In the genomic region with DNA sequence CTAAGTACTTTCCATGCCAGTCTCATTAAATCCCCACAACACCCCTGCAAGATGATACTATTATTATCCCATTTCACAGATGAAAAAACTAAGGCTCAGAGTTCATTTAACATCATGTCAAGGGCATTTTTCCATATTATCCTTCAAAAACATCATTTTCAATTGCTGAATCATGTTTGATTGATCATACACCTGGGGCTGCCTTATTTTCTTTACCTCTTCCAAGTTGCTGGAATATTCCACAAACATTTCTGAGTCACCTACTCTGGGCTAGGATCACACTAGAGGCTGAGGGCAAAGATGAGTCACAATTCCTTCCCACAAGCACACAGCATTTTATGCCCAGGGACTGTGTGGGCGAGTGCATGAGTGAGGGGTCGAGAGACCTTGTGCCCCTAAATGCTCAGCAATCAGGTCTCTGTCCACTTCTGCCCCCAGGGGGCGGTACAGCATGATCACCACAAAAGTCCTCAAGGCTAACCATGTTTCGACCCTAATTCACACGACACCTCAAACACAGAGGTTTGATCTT, we compare ENCODE assay signal across 8 cellular contexts. TPM values are rescaled to one million over a fixed set of nuclear protein-coding genes. Genes with fewer than 3 reads are reported as not detected.
A peak's percentile ranks its signal among the peaks of the same experiment; 100 is the strongest.
DNase-seq lines count a peak whose midpoint lies in the region; ATAC-seq and TF ChIP-seq lines count a peak whose summit lies in the region.

No MANE protein-coding gene starts in this region.

- CTCF ChIA-PET in CD8-positive, alpha-beta T cell (lab: Charles Lee), result interaction anchor here (0.8 to 11.0 kb wide), 5 partner anchors 22 to 196 kb away, joined by 3 to 353 read pairs (median 41); a partner anchor contains a TSS

- POLR2A ChIA-PET in CD8-positive, alpha-beta T cell (lab: Charles Lee), result no interaction called here

- DNase-seq in CD8-positive, alpha-beta T cell, result peak in 5 of 7 experiments; percentile 47 to 74 (median 64)
- DNase-seq in HS-5 (ENCODE audit: low read depth) (peak; percentile 69), endothelial cell (ENCODE audit: low spot score) (peak; percentile 68), retinal pigment epithelial cell (ENCODE audit: low read depth) (no peak), NCI-H128 (lab: John Stamatoyannopoulos, UW; ENCODE audit: unreplicated experiment) (no peak), NCI-H2107 treated with DMSO at 0.1 percent for 48 hours (lab: John Stamatoyannopoulos, UW; ENCODE audit: unreplicated experiment) (no peak)
- DNase-seq in activated CD4-positive, alpha-beta T cell treated with anti-CD3 and anti-CD28 coated beads for 1 hour, result peak; percentile 22

- no peaks in the 10 kb centered on the region for H3K36me3 ChIP-seq in CD8-positive, alpha-beta T cell (ENCODE audit: insufficient read depth, low read length)

- no peak overlapping the region for H3K4me3 ChIP-seq in CD8-positive, alpha-beta T cell (ENCODE audit: low read depth, low read length)
- H3K4me3 ChIP-seq in retinal pigment epithelial cell (ENCODE audit: low read length), result no peak overlapping the region

- H3K9me3 ChIP-seq in CD8-positive, alpha-beta T cell (ENCODE audit: low read length), result no peaks in the 10 kb centered on the region

- H3K27me3 ChIP-seq in CD8-positive, alpha-beta T cell (ENCODE audit: insufficient read depth, low read length), result no peaks in the 10 kb centered on the region

- no peak overlapping the region for H3K4me3 Mint-ChIP-seq in CD8-positive, alpha-beta T cell
- H3K4me3 Mint-ChIP-seq in endothelial cell (ENCODE audit: unreplicated experiment), result no peak overlapping the region

- H3K4me1 Mint-ChIP-seq in CD8-positive, alpha-beta T cell (ENCODE audit: low read depth), result peaks cover 22% of the 10 kb centered on the region
- peaks cover under 1% of the 10 kb centered on the region for H3K4me1 Mint-ChIP-seq in endothelial cell (ENCODE audit: unreplicated experiment)

- ATAC-seq in CD8-positive, alpha-beta T cell, result peak; percentile 34
- ATAC-seq in GM19351 (IDR thresholded peaks at IDR 0.05; ENCODE audit: unreplicated experiment), result no peak

- no peak overlapping the region for H3K27ac Mint-ChIP-seq in CD8-positive, alpha-beta T cell
- no peak overlapping the region for H3K27ac Mint-ChIP-seq in endothelial cell (ENCODE audit: unreplicated experiment)

- peaks cover 10% of the 10 kb centered on the region for H3K4me1 ChIP-seq in CD8-positive, alpha-beta T cell (ENCODE audit: insufficient read depth, low read length)

- peak; percentile 38 for TF ChIP-seq CTCF in CD8-positive, alpha-beta T cell (IDR thresholded peaks at IDR 0.05)
- TF ChIP-seq CTCF in endothelial cell (IDR thresholded peaks at IDR 0.05; ENCODE audit: unreplicated experiment), result peak; percentile 65
- TF ChIP-seq CTCF in retinal pigment epithelial cell (conservative IDR thresholded peaks at IDR 0.05; ENCODE audit: low read depth, low read length), result peak; percentile 63

- H3K27me3 Mint-ChIP-seq in CD8-positive, alpha-beta T cell (ENCODE audit: low read depth), result no peaks in the 10 kb centered on the region
- peaks cover 11% of the 10 kb centered on the region for H3K27me3 Mint-ChIP-seq in endothelial cell (ENCODE audit: unreplicated experiment)

- H3K27ac ChIP-seq in CD8-positive, alpha-beta T cell (ENCODE audit: low read depth, low read length), result no peak overlapping the region

- intact Hi-C loops in CD8-positive, alpha-beta T cell (cut with DNase I, micrococcal nuclease), result loop anchor here (1.0 to 10.0 kb wide), 3 partner anchors 35 to 697 kb away; no protein-coding TSS in a partner anchor

- H3K9me3 Mint-ChIP-seq in CD8-positive, alpha-beta T cell, result peaks cover 4% of the 10 kb centered on the region
- H3K9me3 Mint-ChIP-seq in endothelial cell (ENCODE audit: unreplicated experiment), result no peaks in the 10 kb centered on the region

- H3K36me3 Mint-ChIP-seq in CD8-positive, alpha-beta T cell, result peaks cover 6% of the 10 kb centered on the region
- H3K36me3 Mint-ChIP-seq in endothelial cell (ENCODE audit: low read depth, unreplicated experiment), result no peaks in the 10 kb centered on the region

RNA-seq across cellular contexts. Expression of a gene that starts 14.1 kb away (rescaled TPM):
- total RNA-seq in CD8-positive, alpha-beta T cell, result 1 to 10 TPM; 1.2 to 1.9 TPM
- 0.36 TPM for total RNA-seq in endothelial cell (ENCODE audit: unreplicated experiment)

RNA-seq across cellular contexts. Expression of a gene that starts 21.7 kb away (rescaled TPM):
- total RNA-seq in CD8-positive, alpha-beta T cell, result 10 to 100 TPM; 30.4 to 32.3 TPM
- 1.6 TPM for total RNA-seq in endothelial cell (ENCODE audit: unreplicated experiment)

RNA-seq across cellular contexts. Expression of a gene that starts 49.6 kb away (rescaled TPM):
- 100 to 1,000 TPM; 254 to 260 TPM for total RNA-seq in CD8-positive, alpha-beta T cell
- total RNA-seq in endothelial cell (ENCODE audit: unreplicated experiment), result 67.8 TPM

RNA-seq across cellular contexts. Expression of a gene that starts 51.0 kb away (rescaled TPM):
- 100 to 1,000 TPM in 1 of 2 experiments, 10 to 100 TPM in 1; 95.3 to 109 TPM for total RNA-seq in CD8-positive, alpha-beta T cell
- 67.8 TPM for total RNA-seq in endothelial cell (ENCODE audit: unreplicated experiment)

Comparison
In these comparisons a context has a peak if more than half of its experiments do, and no peak if none do; other contexts are left out.
1. DNase-seq: peak in CD8-positive, alpha-beta T cell (5 of 7), HS-5 (single experiment), activated CD4-positive, alpha-beta T cell treated with anti-CD3 and anti-CD28 coated beads for 1 hour (single experiment) and endothelial cell (single experiment); none in retinal pigment epithelial cell (single experiment), NCI-H128 (single experiment) and NCI-H2107 treated with DMSO at 0.1 percent for 48 hours (single experiment).
2. RNA of a gene that starts 21.7 kb away (total RNA-seq): 30.4 to 32.3 TPM in CD8-positive, alpha-beta T cell; 1.6 TPM in endothelial cell (single experiment); every median in the first group is over 10 times any median in the second.
3. Peak in every context shown above with its lines, with median percentiles within 50 percentile points of each other: CTCF ChIP-seq.